In genomic region chr5:96691503-96692303, GRCh38 we compare ENCODE assay signal across 17 cellular contexts. TPM values are rescaled to one million over a fixed set of nuclear protein-coding genes. Genes with fewer than 3 reads are reported as not detected.
A peak's percentile ranks its signal among the peaks of the same experiment; 100 is the strongest.
DNase-seq lines count a peak whose midpoint lies in the region; ATAC-seq and TF ChIP-seq lines count a peak whose summit lies in the region.
"Had no signal": no experiment of that assay in that cellular context is flagged by ENCODE, and none has a peak within 500 bp of the region (broad histone marks: within the 10 kb centered on the region; RNA-seq: fewer than 3 reads in every experiment).

No MANE protein-coding gene starts in this region.

- no peaks in the 10 kb centered on the region for H4K20me1 ChIP-seq in neural progenitor cell (ENCODE audit: low read depth)

- intact Hi-C loops in mucosa of descending colon (cut with DNase I, micrococcal nuclease), result no loop called here

- no peaks in the 10 kb centered on the region for H3K27me3 ChIP-seq in neural progenitor cell
- H3K27me3 ChIP-seq: BE2C had no signal

- no peaks in the 10 kb centered on the region for H3K9me3 Mint-ChIP-seq in neural progenitor cell
- H3K9me3 Mint-ChIP-seq: stimulated activated effector memory CD8-positive, alpha-beta T cell treated with anti-CD3 and anti-CD28 coated beads, Interleukin-12 subunit alpha, Interleukin-12 subunit beta, amount 100 ng/mL, for 72 hours had no signal

- H3K4me3 ChIP-seq in mucosa of descending colon, result no peak overlapping the region
- H3K4me3 ChIP-seq in neural progenitor cell, result no peak overlapping the region
- H3K4me3 ChIP-seq: GM12878 had no signal

- no peak overlapping the region for H3K27ac Mint-ChIP-seq in neural progenitor cell
- H3K27ac Mint-ChIP-seq: stimulated activated effector memory CD8-positive, alpha-beta T cell treated with anti-CD3 and anti-CD28 coated beads, Interleukin-12 subunit alpha, Interleukin-12 subunit beta, amount 100 ng/mL, for 72 hours had no signal

- no peaks in the 10 kb centered on the region for H3K27me3 Mint-ChIP-seq in neural progenitor cell (ENCODE audit: insufficient read depth, low read depth)

- H3K9me3 ChIP-seq in mucosa of descending colon (no peaks in the 10 kb centered on the region), neural progenitor cell (ENCODE audit: low read depth) (no peaks in the 10 kb centered on the region)
- H3K9me3 ChIP-seq: BE2C had no signal

- TF ChIP-seq CTCF in AG09319 (IDR thresholded peaks at IDR 0.05; ENCODE audit: low read depth, low read length) (no peak; the same call in 1 of the 2 replicates), mucosa of descending colon (IDR thresholded peaks at IDR 0.05) (no peak), neural progenitor cell (IDR thresholded peaks at IDR 0.05) (no peak)

- no peak overlapping the region for H3K4me3 Mint-ChIP-seq in neural progenitor cell
- H3K4me3 Mint-ChIP-seq: stimulated activated effector memory CD8-positive, alpha-beta T cell treated with anti-CD3 and anti-CD28 coated beads, Interleukin-12 subunit alpha, Interleukin-12 subunit beta, amount 100 ng/mL, for 72 hours had no signal

- DNase-seq in AG09319 (ENCODE audit: extremely low read depth, low read depth), result peak; percentile 44
- peak; percentile 21 for DNase-seq in NCI-H226
- DNase-seq in mucosa of descending colon, result no peak
- DNase-seq in neural progenitor cell (ENCODE audit: low spot score), result no peak
- DNase-seq in NCI-H1436 treated with DMSO at 0.1 percent for 48 hours (lab: John Stamatoyannopoulos, UW), result no peak
- no peak for DNase-seq in iPS-NIHi7 (ENCODE audit: extremely low spot score)
- no peak for DNase-seq in activated CD4-positive, alpha-beta T cell treated with anti-CD3 and anti-CD28 coated beads for 4 hours
- DNase-seq: activated CD4-positive, alpha-beta T cell treated with anti-CD3 and anti-CD28 coated beads for 48 hours; anterior cingulate cortex; BE2C; DMS79 treated with DMSO at 0.1 percent for 48 hours; NCI-H510A; stimulated activated CD4-positive, alpha-beta T cell treated with anti-CD3 and anti-CD28 coated beads, Interleukin-4, amount 100 ng/mL, for 24 hours; T-helper 1 cell had no signal

- no peaks in the 10 kb centered on the region for H3K36me3 Mint-ChIP-seq in neural progenitor cell

- no peak overlapping the region for H3K27ac ChIP-seq in neural progenitor cell

- H3K4me1 ChIP-seq in mucosa of descending colon (ENCODE audit: low read depth) (no peaks in the 10 kb centered on the region), neural progenitor cell (no peaks in the 10 kb centered on the region)
- H3K4me1 ChIP-seq: BE2C had no signal

- ATAC-seq in esophagus mucosa (peak; percentile 40), mucosa of descending colon (peak; percentile 42)
- ATAC-seq: GM12878 had no signal

- no peak overlapping the region for H3K9ac ChIP-seq in neural progenitor cell

- no peaks in the 10 kb centered on the region for H3K36me3 ChIP-seq in mucosa of descending colon (ENCODE audit: low read depth)
- H3K36me3 ChIP-seq in neural progenitor cell, result no peaks in the 10 kb centered on the region
- H3K36me3 ChIP-seq: BE2C had no signal

- no peak overlapping the region for H2AFZ ChIP-seq in neural progenitor cell (replicated peaks)

- H3K4me2 ChIP-seq in neural progenitor cell, result no peak overlapping the region

- no peaks in the 10 kb centered on the region for H3K4me1 Mint-ChIP-seq in neural progenitor cell

- H3F3A ChIP-seq in neural progenitor cell (ENCODE audit: low read depth), result no peaks in the 10 kb centered on the region

- no peaks in the 10 kb centered on the region for H3K79me2 ChIP-seq in neural progenitor cell (ENCODE audit: low read depth)

RNA-seq across cellular contexts. Expression of gene CAST, which starts 29.5 kb away (rescaled TPM):
- 433 TPM for total RNA-seq in esophagus mucosa
- total RNA-seq in mucosa of descending colon, result 100 to 1,000 TPM; 348 to 433 (median 372) TPM
- total RNA-seq in neural progenitor cell (ENCODE audit: low replicate concordance), result 49.8 and 64.6 TPM in 2 replicates

Comparison
In these comparisons a context has a peak if more than half of its experiments do, and no peak if none do; other contexts are left out.
1. DNase-seq: peak in AG09319 (single experiment) and NCI-H226 (single experiment); none in mucosa of descending colon (0 of 3), neural progenitor cell (single experiment), NCI-H1436 treated with DMSO at 0.1 percent for 48 hours (single experiment), iPS-NIHi7 (single experiment) and activated CD4-positive, alpha-beta T cell treated with anti-CD3 and anti-CD28 coated beads for 4 hours (0 of 2).